In the genomic region with DNA sequence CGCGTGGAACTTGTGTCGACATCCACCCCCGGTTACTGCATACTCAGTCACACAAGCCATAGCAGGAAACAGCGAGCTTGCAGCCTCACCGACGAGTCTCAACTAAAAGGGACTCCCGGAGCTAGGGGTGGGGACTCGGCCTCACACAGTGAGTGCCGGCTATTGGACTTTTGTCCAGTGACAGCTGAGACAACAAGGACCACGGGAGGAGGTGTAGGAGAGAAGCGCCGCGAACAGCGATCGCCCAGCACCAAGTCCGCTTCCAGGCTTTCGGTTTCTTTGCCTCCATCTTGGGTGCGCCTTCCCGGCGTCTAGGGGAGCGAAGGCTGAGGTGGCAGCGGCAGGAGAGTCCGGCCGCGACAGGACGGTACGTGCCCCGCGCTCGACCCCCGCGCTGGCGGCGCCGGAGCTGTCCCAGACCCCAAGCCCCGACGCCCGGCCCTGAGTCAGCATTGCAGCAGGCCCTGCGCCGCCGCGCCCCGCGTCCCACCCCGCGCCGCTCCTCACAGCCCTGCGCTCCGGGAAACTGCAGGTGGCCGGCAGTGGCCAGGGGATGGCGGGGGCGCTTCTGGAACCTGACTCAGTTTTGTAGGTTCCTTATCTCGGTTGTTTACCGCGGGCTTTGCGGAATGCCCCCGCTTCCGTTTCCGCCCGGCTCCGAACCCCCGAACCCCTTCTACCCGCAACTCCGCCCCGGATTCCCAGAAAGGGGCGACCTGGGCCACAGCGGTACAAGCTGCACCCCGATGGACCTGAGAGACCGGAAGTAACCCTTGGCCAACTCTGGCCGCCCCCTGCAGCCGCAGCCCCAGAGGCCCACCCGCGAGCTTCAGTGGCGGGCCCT, we compare ENCODE assay signal across 1 cellular context.
TF ChIP-seq lines count a peak whose summit lies in the region.

A gene (plus strand): TSS at position 50 of the 844 bp plus-strand sequence. CDS start 13,702 bp downstream, outside the sequence.

TF ChIP-seq in HepG2, 621 proteins besides CTCF, POLR2A, EP300 and RAD21 (continued from another document and continues in another):
- TF ChIP-seq, protein P1, sequence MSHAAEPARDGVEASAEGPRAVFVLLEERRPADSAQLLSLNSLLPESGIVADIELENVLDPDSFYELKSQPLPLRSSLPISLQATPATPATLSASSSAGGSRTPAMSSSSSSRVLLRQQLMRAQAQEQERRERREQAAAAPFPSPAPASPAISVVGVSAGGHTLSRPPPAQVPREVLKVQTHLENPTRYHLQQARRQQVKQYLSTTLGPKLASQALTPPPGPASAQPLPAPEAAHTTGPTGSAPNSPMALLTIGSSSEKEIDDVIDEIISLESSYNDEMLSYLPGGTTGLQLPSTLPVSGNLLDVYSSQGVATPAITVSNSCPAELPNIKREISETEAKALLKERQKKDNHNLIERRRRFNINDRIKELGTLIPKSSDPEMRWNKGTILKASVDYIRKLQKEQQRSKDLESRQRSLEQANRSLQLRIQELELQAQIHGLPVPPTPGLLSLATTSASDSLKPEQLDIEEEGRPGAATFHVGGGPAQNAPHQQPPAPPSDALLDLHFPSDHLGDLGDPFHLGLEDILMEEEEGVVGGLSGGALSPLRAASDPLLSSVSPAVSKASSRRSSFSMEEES (CRISPR knock-in tag; IDR thresholded peaks at IDR 0.05) = no peak
- TF ChIP-seq CHD2 (IDR thresholded peaks at IDR 0.05; ENCODE audit: low read depth, low read length) (no peak), ZBTB38 (CRISPR knock-in tag; IDR thresholded peaks at IDR 0.05) (no peak; the same call in 1 of the 2 replicates), NFRKB (IDR thresholded peaks at IDR 0.05) (no peak), IRX3 (CRISPR knock-in tag; IDR thresholded peaks at IDR 0.05; ENCODE audit: borderline replicate concordance, low read depth) (0 out of 2 replicates have a peak, but pooled peaks have one; percentile 22), ZNF430 (CRISPR knock-in tag; IDR thresholded peaks at IDR 0.05) (no peak; the same call in 1 of the 2 replicates), ZNF510 (CRISPR knock-in tag; IDR thresholded peaks at IDR 0.05; ENCODE audit: low read depth) (no peak; the same call in 1 of the 2 replicates), EZH2 (conservative IDR thresholded peaks at IDR 0.05; ENCODE audit: low read depth, low read length) (no peak), GPN1 (CRISPR knock-in tag; IDR thresholded peaks at IDR 0.05; ENCODE audit: borderline replicate concordance) (no peak), PRPF4 (IDR thresholded peaks at IDR 0.05; ENCODE audit: low read depth, low read length, poor library complexity, severe bottlenecking) (no peak), SSRP1 (CRISPR knock-in tag; IDR thresholded peaks at IDR 0.05) (peak; percentile 85; the same call in 1 of the 2 replicates), ZNF607 (CRISPR knock-in tag; IDR thresholded peaks at IDR 0.05; ENCODE audit: borderline replicate concordance) (peak; percentile 92), ZNF7 (CRISPR knock-in tag; IDR thresholded peaks at IDR 0.05) (no peak), CBX5 (CRISPR knock-in tag; IDR thresholded peaks at IDR 0.05; ENCODE audit: borderline replicate concordance) (peak; percentile 50; the same call in 1 of the 2 replicates), GFI1 (CRISPR knock-in tag; IDR thresholded peaks at IDR 0.05; ENCODE audit: borderline replicate concordance) (no peak; the same call in 1 of the 2 replicates), KDM5A (IDR thresholded peaks at IDR 0.05; ENCODE audit: borderline replicate concordance, low read length) (peak; percentile 16; the same call in 1 of the 2 replicates), ARNTL (CRISPR knock-in tag; IDR thresholded peaks at IDR 0.05) (no peak; the same call in 1 of the 2 replicates), ZMYM3 (CRISPR knock-in tag; IDR thresholded peaks at IDR 0.05) (0 out of 2 replicates have a peak, but pooled peaks have one; percentile 8), ZNF256 (CRISPR knock-in tag; conservative IDR thresholded peaks at IDR 0.05) (no peak), ZNF816 (CRISPR knock-in tag; IDR thresholded peaks at IDR 0.05; ENCODE audit: borderline replicate concordance) (no peak; the same call in 1 of the 2 replicates), CHD4 (IDR thresholded peaks at IDR 0.05; ENCODE audit: borderline replicate concordance, low read length) (no peak), ZNF530 (CRISPR knock-in tag; IDR thresholded peaks at IDR 0.05; ENCODE audit: low read depth) (peak; percentile 58; the same call in 1 of the 2 replicates), SALL2 (CRISPR knock-in tag; IDR thresholded peaks at IDR 0.05) (peak; percentile 68; the same call in 1 of the 2 replicates), ARNT (IDR thresholded peaks at IDR 0.05) (no peak), POLR2G (IDR thresholded peaks at IDR 0.05; ENCODE audit: low read depth, low read length) (peak; percentile 76), SRSF1 (optimal IDR thresholded peaks at IDR 0.05; ENCODE audit: low read depth, low read length) (peak; percentile 96), CREM (IDR thresholded peaks at IDR 0.05) (no peak; the same call in 1 of the 2 replicates), CREM (CRISPR knock-in tag; IDR thresholded peaks at IDR 0.05) (no peak), TAF1 (CRISPR knock-in tag; IDR thresholded peaks at IDR 0.05) (peak; percentile 81), ZNF720 (CRISPR knock-in tag; IDR thresholded peaks at IDR 0.05) (no peak), ZNF30 (CRISPR knock-in tag; IDR thresholded peaks at IDR 0.05) (no peak), ZNF326 (CRISPR knock-in tag; IDR thresholded peaks at IDR 0.05; ENCODE audit: borderline replicate concordance) (no peak), LCORL (IDR thresholded peaks at IDR 0.05) (no peak), LCORL (CRISPR knock-in tag; IDR thresholded peaks at IDR 0.05) (0 out of 2 replicates have a peak, but pooled peaks have one; percentile 23), RBAK (CRISPR knock-in tag; IDR thresholded peaks at IDR 0.05) (peak; percentile 81), SALL1 (CRISPR knock-in tag; IDR thresholded peaks at IDR 0.05) (peak; percentile 45), RXRA (CRISPR knock-in tag; IDR thresholded peaks at IDR 0.05) (peak; percentile 73), PITX1 (CRISPR knock-in tag; IDR thresholded peaks at IDR 0.05) (peak; percentile 69), ZNF772 (CRISPR knock-in tag; IDR thresholded peaks at IDR 0.05) (peak; percentile 15; the same call in 1 of the 2 replicates), MED1 (CRISPR knock-in tag; IDR thresholded peaks at IDR 0.05) (peak; percentile 87), MTF1 (CRISPR knock-in tag; IDR thresholded peaks at IDR 0.05) (no peak; the same call in 1 of the 2 replicates), SRSF4 (IDR thresholded peaks at IDR 0.05; ENCODE audit: low read depth, low read length, poor library complexity, severe bottlenecking) (peak; percentile 86), ZNF333 (CRISPR knock-in tag; IDR thresholded peaks at IDR 0.05; ENCODE audit: borderline replicate concordance) (peak; percentile 38; the same call in 1 of the 2 replicates), BCL6 (CRISPR knock-in tag; IDR thresholded peaks at IDR 0.05) (peak; percentile 67)
- TF ChIP-seq, protein P2, sequence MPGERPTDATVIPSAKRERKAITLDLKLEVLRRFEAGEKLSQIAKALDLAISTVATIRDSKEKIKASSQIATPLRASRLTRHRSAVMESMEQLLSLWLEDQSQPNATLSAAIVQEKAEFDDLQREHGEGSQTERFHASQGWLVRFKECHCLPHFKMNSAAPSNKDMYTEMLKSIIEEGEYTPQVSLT (CRISPR knock-in tag; IDR thresholded peaks at IDR 0.05; ENCODE audit: borderline replicate concordance, low read depth) = no peak; the same call in 1 of the 2 replicates
- TF ChIP-seq, protein P3, sequence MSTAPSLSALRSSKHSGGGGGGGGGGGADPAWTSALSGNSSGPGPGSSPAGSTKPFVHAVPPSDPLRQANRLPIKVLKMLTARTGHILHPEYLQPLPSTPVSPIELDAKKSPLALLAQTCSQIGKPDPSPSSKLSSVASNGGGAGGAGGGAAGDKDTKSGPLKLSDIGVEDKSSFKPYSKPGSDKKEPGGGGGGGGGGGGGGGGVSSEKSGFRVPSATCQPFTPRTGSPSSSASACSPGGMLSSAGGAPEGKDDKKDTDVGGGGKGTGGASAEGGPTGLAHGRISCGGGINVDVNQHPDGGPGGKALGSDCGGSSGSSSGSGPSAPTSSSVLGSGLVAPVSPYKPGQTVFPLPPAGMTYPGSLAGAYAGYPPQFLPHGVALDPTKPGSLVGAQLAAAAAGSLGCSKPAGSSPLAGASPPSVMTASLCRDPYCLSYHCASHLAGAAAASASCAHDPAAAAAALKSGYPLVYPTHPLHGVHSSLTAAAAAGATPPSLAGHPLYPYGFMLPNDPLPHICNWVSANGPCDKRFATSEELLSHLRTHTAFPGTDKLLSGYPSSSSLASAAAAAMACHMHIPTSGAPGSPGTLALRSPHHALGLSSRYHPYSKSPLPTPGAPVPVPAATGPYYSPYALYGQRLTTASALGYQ (CRISPR knock-in tag; IDR thresholded peaks at IDR 0.05) = peak; percentile 88
- TF ChIP-seq, protein P4, sequence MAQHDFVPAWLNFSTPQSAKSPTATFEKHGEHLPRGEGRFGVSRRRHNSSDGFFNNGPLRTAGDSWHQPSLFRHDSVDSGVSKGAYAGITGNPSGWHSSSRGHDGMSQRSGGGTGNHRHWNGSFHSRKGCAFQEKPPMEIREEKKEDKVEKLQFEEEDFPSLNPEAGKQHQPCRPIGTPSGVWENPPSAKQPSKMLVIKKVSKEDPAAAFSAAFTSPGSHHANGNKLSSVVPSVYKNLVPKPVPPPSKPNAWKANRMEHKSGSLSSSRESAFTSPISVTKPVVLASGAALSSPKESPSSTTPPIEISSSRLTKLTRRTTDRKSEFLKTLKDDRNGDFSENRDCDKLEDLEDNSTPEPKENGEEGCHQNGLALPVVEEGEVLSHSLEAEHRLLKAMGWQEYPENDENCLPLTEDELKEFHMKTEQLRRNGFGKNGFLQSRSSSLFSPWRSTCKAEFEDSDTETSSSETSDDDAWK (CRISPR knock-in tag; IDR thresholded peaks at IDR 0.05) = no peak
- TF ChIP-seq, protein P5, sequence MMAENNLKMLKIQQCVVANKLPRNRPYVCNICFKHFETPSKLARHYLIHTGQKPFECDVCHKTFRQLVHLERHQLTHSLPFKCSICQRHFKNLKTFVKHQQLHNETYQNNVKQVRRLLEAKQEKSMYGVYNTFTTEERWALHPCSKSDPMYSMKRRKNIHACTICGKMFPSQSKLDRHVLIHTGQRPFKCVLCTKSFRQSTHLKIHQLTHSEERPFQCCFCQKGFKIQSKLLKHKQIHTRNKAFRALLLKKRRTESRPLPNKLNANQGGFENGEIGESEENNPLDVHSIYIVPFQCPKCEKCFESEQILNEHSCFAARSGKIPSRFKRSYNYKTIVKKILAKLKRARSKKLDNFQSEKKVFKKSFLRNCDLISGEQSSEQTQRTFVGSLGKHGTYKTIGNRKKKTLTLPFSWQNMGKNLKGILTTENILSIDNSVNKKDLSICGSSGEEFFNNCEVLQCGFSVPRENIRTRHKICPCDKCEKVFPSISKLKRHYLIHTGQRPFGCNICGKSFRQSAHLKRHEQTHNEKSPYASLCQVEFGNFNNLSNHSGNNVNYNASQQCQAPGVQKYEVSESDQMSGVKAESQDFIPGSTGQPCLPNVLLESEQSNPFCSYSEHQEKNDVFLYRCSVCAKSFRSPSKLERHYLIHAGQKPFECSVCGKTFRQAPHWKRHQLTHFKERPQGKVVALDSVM (CRISPR knock-in tag; IDR thresholded peaks at IDR 0.05) = peak; percentile 92
- TF ChIP-seq, protein P6, sequence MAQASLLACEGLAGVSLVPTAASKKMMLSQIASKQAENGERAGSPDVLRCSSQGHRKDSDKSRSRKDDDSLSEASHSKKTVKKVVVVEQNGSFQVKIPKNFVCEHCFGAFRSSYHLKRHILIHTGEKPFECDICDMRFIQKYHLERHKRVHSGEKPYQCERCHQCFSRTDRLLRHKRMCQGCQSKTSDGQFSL (CRISPR knock-in tag; IDR thresholded peaks at IDR 0.05) = peak; percentile 79
- TF ChIP-seq, protein P7, sequence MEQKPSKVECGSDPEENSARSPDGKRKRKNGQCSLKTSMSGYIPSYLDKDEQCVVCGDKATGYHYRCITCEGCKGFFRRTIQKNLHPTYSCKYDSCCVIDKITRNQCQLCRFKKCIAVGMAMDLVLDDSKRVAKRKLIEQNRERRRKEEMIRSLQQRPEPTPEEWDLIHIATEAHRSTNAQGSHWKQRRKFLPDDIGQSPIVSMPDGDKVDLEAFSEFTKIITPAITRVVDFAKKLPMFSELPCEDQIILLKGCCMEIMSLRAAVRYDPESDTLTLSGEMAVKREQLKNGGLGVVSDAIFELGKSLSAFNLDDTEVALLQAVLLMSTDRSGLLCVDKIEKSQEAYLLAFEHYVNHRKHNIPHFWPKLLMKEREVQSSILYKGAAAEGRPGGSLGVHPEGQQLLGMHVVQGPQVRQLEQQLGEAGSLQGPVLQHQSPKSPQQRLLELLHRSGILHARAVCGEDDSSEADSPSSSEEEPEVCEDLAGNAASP (CRISPR knock-in tag; IDR thresholded peaks at IDR 0.05; ENCODE audit: borderline replicate concordance) = peak; percentile 82
- TF ChIP-seq, protein P8, sequence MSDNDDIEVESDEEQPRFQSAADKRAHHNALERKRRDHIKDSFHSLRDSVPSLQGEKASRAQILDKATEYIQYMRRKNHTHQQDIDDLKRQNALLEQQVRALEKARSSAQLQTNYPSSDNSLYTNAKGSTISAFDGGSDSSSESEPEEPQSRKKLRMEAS (IDR thresholded peaks at IDR 0.05) = peak; percentile 56
- TF ChIP-seq, protein P9, sequence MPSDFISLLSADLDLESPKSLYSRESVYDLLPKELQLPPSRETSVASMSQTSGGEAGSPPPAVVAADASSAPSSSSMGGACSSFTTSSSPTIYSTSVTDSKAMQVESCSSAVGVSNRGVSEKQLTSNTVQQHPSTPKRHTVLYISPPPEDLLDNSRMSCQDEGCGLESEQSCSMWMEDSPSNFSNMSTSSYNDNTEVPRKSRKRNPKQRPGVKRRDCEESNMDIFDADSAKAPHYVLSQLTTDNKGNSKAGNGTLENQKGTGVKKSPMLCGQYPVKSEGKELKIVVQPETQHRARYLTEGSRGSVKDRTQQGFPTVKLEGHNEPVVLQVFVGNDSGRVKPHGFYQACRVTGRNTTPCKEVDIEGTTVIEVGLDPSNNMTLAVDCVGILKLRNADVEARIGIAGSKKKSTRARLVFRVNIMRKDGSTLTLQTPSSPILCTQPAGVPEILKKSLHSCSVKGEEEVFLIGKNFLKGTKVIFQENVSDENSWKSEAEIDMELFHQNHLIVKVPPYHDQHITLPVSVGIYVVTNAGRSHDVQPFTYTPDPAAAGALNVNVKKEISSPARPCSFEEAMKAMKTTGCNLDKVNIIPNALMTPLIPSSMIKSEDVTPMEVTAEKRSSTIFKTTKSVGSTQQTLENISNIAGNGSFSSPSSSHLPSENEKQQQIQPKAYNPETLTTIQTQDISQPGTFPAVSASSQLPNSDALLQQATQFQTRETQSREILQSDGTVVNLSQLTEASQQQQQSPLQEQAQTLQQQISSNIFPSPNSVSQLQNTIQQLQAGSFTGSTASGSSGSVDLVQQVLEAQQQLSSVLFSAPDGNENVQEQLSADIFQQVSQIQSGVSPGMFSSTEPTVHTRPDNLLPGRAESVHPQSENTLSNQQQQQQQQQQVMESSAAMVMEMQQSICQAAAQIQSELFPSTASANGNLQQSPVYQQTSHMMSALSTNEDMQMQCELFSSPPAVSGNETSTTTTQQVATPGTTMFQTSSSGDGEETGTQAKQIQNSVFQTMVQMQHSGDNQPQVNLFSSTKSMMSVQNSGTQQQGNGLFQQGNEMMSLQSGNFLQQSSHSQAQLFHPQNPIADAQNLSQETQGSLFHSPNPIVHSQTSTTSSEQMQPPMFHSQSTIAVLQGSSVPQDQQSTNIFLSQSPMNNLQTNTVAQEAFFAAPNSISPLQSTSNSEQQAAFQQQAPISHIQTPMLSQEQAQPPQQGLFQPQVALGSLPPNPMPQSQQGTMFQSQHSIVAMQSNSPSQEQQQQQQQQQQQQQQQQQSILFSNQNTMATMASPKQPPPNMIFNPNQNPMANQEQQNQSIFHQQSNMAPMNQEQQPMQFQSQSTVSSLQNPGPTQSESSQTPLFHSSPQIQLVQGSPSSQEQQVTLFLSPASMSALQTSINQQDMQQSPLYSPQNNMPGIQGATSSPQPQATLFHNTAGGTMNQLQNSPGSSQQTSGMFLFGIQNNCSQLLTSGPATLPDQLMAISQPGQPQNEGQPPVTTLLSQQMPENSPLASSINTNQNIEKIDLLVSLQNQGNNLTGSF (CRISPR knock-in tag; IDR thresholded peaks at IDR 0.05) = peak; percentile 53
